ENCODE assay signal across 7 cellular contexts in genomic region chr18:22836932-22837331, GRCh38.
"Had no signal": no experiment of that assay in that cellular context is flagged by ENCODE, and none has a peak within 500 bp of the region (broad histone marks: within the 10 kb centered on the region; RNA-seq: fewer than 3 reads in every experiment).

No MANE protein-coding gene starts in this region.

- DNase-seq: GM23248, GOT3, H7, HCEC 1CT, KBM-7 had no signal

- FAIRE-seq: HTR-8/SVneo had no signal

- H3K27ac ChIP-seq: GM23248, KMS-11 had no signal

- H2AFZ ChIP-seq: GM23248 had no signal

- H3K9ac ChIP-seq: GM23248, KMS-11 had no signal

- H3K4me3 ChIP-seq: GM23248 had no signal

- H3K4me2 ChIP-seq: KMS-11 had no signal
